8 cellular contexts compared by ENCODE assay signal in genomic region chr1:1144122-1144842, GRCh38. TPM values are rescaled to one million over a fixed set of nuclear protein-coding genes. Genes with fewer than 3 reads are reported as not detected.
A peak's percentile ranks its signal among the peaks of the same experiment; 100 is the strongest.
DNase-seq lines count a peak whose midpoint lies in the region; ATAC-seq lines count a peak whose summit lies in the region.

No MANE protein-coding gene starts in this region.

- peaks cover 28% of the 10 kb centered on the region for H3K4me1 ChIP-seq in thymus (ENCODE audit: control insufficient read depth, insufficient read depth, low read length)

- WGBS in thymus, result 4% methylated on average over 42 of the region's 42 CpGs

- DNase-seq in GF-D8 (lab: John Stamatoyannopoulos, UW) (peak; percentile 83), NCI-H1436 (lab: John Stamatoyannopoulos, UW) (peak; percentile 96), left colon (peak; percentile 83 to 87), NCI-H2107 treated with DMSO at 0.1 percent for 48 hours (lab: John Stamatoyannopoulos, UW; ENCODE audit: unreplicated experiment) (no peak)
- peak; percentile 61 to 71 for DNase-seq in activated CD4-positive, alpha-beta T cell treated with anti-CD3 and anti-CD28 coated beads, Interleukin-2, amount 50 U/mL, for 48 hours

- H3K4me3 ChIP-seq in thymus (ENCODE audit: low read length), result peak overlapping the region; percentile 29

- ATAC-seq in left colon (peak; percentile 79), HG03039 (IDR thresholded peaks at IDR 0.05; ENCODE audit: unreplicated experiment) (no peak), GM18498 (IDR thresholded peaks at IDR 0.05; ENCODE audit: unreplicated experiment) (no peak)

- H3K27ac ChIP-seq in thymus (ENCODE audit: low read depth), result peak overlapping the region; percentile 97

- intact Hi-C loops in left colon (cut with DNase I, micrococcal nuclease), result no loop called here

- no peaks in the 10 kb centered on the region for H3K9me3 ChIP-seq in thymus (ENCODE audit: control insufficient read depth)

- H3K27me3 ChIP-seq in thymus (ENCODE audit: control insufficient read depth, insufficient read depth), result no peaks in the 10 kb centered on the region

- H3K36me3 ChIP-seq in thymus (ENCODE audit: control insufficient read depth, insufficient read depth), result no peaks in the 10 kb centered on the region

RNA-seq across cellular contexts. Expression of gene C1orf159, which starts 28.4 kb away (rescaled TPM):
- 10 to 100 TPM; 17.6 to 28.6 TPM for total RNA-seq in left colon
- 17.8 TPM for polyA plus RNA-seq in thymus

RNA-seq across cellular contexts. Expression of gene TTLL10, which starts 29.4 kb away (rescaled TPM):
- 1 to 10 TPM; 1.2 to 3.0 TPM for total RNA-seq in left colon
- 0.27 TPM for polyA plus RNA-seq in thymus
